In the genomic region with DNA sequence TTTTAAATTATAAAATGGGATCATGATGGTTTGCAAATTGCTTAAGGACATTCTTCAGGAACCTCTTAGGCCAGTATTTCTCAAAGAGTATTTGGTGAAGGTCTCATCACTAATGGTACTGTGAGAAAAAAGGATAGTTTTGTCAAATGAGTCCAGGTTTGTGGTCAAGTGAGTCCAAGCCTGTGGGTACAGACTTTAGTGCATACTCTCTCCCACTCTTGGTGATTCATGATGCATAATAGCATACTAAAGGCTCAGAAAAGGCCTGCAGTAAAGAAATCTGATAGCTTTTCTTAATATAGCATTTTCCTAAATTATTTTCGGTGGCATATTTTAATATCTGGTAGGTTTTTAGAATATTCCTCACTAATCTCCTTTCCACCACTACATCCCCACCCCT, we compare ENCODE assay signal across 12 cellular contexts. TPM values are rescaled to one million over a fixed set of nuclear protein-coding genes. Genes with fewer than 3 reads are reported as not detected.
A peak's percentile ranks its signal among the peaks of the same experiment; 100 is the strongest.
DNase-seq lines count a peak whose midpoint lies in the region; ATAC-seq and TF ChIP-seq lines count a peak whose summit lies in the region.
"Had no signal": no experiment of that assay in that cellular context is flagged by ENCODE, and none has a peak within 500 bp of the region (broad histone marks: within the 10 kb centered on the region; RNA-seq: fewer than 3 reads in every experiment).

No MANE protein-coding gene starts in this region.

- no peak overlapping the region for H3K4me3 Mint-ChIP-seq in T-helper 2 cell treated with Interferon-gamma antibody and Interleukin-4, amounts not matched to agents 5 μg/mL and 100 μg/mL, for 36 hours

- H3K4me1 Mint-ChIP-seq in T-helper 2 cell treated with Interferon-gamma antibody and Interleukin-4, amounts not matched to agents 5 μg/mL and 100 μg/mL, for 36 hours (ENCODE audit: low read depth): no peaks in the 10 kb centered on the region

- no peak overlapping the region for H3K27ac Mint-ChIP-seq in T-helper 2 cell treated with Interferon-gamma antibody and Interleukin-4, amounts not matched to agents 5 μg/mL and 100 μg/mL, for 36 hours

- no peaks in the 10 kb centered on the region for H4K20me1 ChIP-seq in GM23248 (ENCODE audit: insufficient read depth)

- H3K27ac ChIP-seq in GM23248: peak overlapping the region; percentile 99

- peaks cover 46% of the 10 kb centered on the region for H3K79me2 ChIP-seq in GM23248 (ENCODE audit: insufficient read depth)

- peak overlapping the region; percentile 76 for H3K4me2 ChIP-seq in GM23248 (ENCODE audit: unreplicated experiment)
- peak overlapping the region; percentile 55 for H3K4me2 ChIP-seq in skeletal muscle satellite cell (ENCODE audit: low read length)

- H3K4me3 ChIP-seq in GM23248: peak overlapping the region; percentile 33; the same call in 1 of the 2 replicates
- H3K4me3 ChIP-seq in fibroblast of the aortic adventitia (ENCODE audit: low read depth, low read length): no peak overlapping the region
- H3K4me3 ChIP-seq in skeletal muscle satellite cell (ENCODE audit: low read length): no peak overlapping the region
- H3K4me3 ChIP-seq: GM12878 had no signal

- peak overlapping the region; percentile 77 for H3K9ac ChIP-seq in GM23248
- peak overlapping the region; percentile 40 for H3K9ac ChIP-seq in skeletal muscle satellite cell (ENCODE audit: low read depth, low read length)

- in situ Hi-C loops in GM23248 (cut with MboI): no loop called here

- H3F3A ChIP-seq in GM23248 (ENCODE audit: insufficient read depth): peaks cover 32% of the 10 kb centered on the region

- peaks cover 39% of the 10 kb centered on the region for H3K4me1 ChIP-seq in GM23248 (ENCODE audit: insufficient read depth)
- peaks cover 32% of the 10 kb centered on the region for H3K4me1 ChIP-seq in skeletal muscle satellite cell (ENCODE audit: control insufficient read depth, insufficient read depth, low read length)

- H3K36me3 ChIP-seq in GM23248 (ENCODE audit: low read depth) (no peaks in the 10 kb centered on the region), skeletal muscle satellite cell (ENCODE audit: insufficient read depth, low read length) (no peaks in the 10 kb centered on the region)

- no peaks in the 10 kb centered on the region for H3K9me3 Mint-ChIP-seq in T-helper 2 cell treated with Interferon-gamma antibody and Interleukin-4, amounts not matched to agents 5 μg/mL and 100 μg/mL, for 36 hours

- H2AFZ ChIP-seq in GM23248: no peak overlapping the region

- 5% methylated on average over 1 of the region's 1 CpG for WGBS in GM23248 (ENCODE audit: low coverage in 1 of 2, low lambda C conversion rate in 2 of 2, missing lambda C conversion rate in 2 of 2), 2 experiments

- H3K36me3 Mint-ChIP-seq in T-helper 2 cell treated with Interferon-gamma antibody and Interleukin-4, amounts not matched to agents 5 μg/mL and 100 μg/mL, for 36 hours (ENCODE audit: low read depth): no peaks in the 10 kb centered on the region

- H3K9me3 ChIP-seq in GM23248 (ENCODE audit: low read depth): no peaks in the 10 kb centered on the region
- no peaks in the 10 kb centered on the region for H3K9me3 ChIP-seq in skeletal muscle satellite cell (replicated peaks; ENCODE audit: low read length)

- no peak for TF ChIP-seq CTCF in fibroblast of the aortic adventitia (IDR thresholded peaks at IDR 0.05; ENCODE audit: insufficient read depth, low read length)

- no peaks in the 10 kb centered on the region for H3K27me3 Mint-ChIP-seq in T-helper 2 cell treated with Interferon-gamma antibody and Interleukin-4, amounts not matched to agents 5 μg/mL and 100 μg/mL, for 36 hours (ENCODE audit: low read depth)

- ATAC-seq in SK-N-SH treated with all-trans-retinoic acid at 6 μM for 48 hours (peak; percentile 23), HG02884 (IDR thresholded peaks at IDR 0.05; ENCODE audit: unreplicated experiment) (no peak)
- ATAC-seq: GM12878 had no signal

- H3K9me2 ChIP-seq in GM23248 (ENCODE audit: insufficient read depth): no peaks in the 10 kb centered on the region

- H3K27me3 ChIP-seq in GM23248 (replicated peaks; ENCODE audit: insufficient read depth) (no peaks in the 10 kb centered on the region), skeletal muscle satellite cell (ENCODE audit: control insufficient read depth, insufficient read depth, low read length) (no peaks in the 10 kb centered on the region)

- DNase-seq in GM23248: peak; percentile 94
- DNase-seq in fibroblast of the aortic adventitia (ENCODE audit: low read depth): peak; percentile 43
- DNase-seq in D341Med (ENCODE audit: low spot score): no peak
- DNase-seq in T-helper 2 cell treated with Interferon-gamma antibody and Interleukin-4, amounts not matched to agents 5 μg/mL and 100 μg/mL, for 36 hours (ENCODE audit: low spot score): no peak
- DNase-seq in NCI-H187 (lab: John Stamatoyannopoulos, UW): no peak
- DNase-seq: activated CD8-positive, alpha-beta memory T cell treated with anti-CD3 and anti-CD28 coated beads, Interleukin-2, amount 50 U/mL, for 4 hours; Karpas-422; stimulated activated CD4-positive, alpha-beta T cell treated with anti-CD3 and anti-CD28 coated beads, Interleukin-15, amount 100 ng/mL, for 24 hours had no signal

TF ChIP-seq in SK-N-SH treated with all-trans-retinoic acid at 6 μM for 48 hours, 23 proteins besides CTCF, POLR2A, EP300 and RAD21:
- TF ChIP-seq BACH2 (CRISPR knock-in tag; IDR thresholded peaks at IDR 0.05; ENCODE audit: borderline replicate concordance) (no peak), ZC3H10 (CRISPR knock-in tag; IDR thresholded peaks at IDR 0.05) (no peak), CSDC2 (CRISPR knock-in tag; IDR thresholded peaks at IDR 0.05) (no peak), TOX (CRISPR knock-in tag; IDR thresholded peaks at IDR 0.05; ENCODE audit: borderline replicate concordance) (no peak), TSHZ2 (CRISPR knock-in tag; IDR thresholded peaks at IDR 0.05) (no peak), ZNF8 (CRISPR knock-in tag; IDR thresholded peaks at IDR 0.05) (no peak), TCF4 (CRISPR knock-in tag; IDR thresholded peaks at IDR 0.05; ENCODE audit: borderline replicate concordance) (no peak), ZNF565 (CRISPR knock-in tag; conservative IDR thresholded peaks at IDR 0.05; ENCODE audit: low read depth) (no peak)
- TF ChIP-seq, protein P1, sequence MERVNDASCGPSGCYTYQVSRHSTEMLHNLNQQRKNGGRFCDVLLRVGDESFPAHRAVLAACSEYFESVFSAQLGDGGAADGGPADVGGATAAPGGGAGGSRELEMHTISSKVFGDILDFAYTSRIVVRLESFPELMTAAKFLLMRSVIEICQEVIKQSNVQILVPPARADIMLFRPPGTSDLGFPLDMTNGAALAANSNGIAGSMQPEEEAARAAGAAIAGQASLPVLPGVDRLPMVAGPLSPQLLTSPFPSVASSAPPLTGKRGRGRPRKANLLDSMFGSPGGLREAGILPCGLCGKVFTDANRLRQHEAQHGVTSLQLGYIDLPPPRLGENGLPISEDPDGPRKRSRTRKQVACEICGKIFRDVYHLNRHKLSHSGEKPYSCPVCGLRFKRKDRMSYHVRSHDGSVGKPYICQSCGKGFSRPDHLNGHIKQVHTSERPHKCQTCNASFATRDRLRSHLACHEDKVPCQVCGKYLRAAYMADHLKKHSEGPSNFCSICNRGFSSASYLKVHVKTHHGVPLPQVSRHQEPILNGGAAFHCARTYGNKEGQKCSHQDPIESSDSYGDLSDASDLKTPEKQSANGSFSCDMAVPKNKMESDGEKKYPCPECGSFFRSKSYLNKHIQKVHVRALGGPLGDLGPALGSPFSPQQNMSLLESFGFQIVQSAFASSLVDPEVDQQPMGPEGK (CRISPR knock-in tag; IDR thresholded peaks at IDR 0.05; ENCODE audit: borderline replicate concordance): no peak
- TF ChIP-seq, protein P2, sequence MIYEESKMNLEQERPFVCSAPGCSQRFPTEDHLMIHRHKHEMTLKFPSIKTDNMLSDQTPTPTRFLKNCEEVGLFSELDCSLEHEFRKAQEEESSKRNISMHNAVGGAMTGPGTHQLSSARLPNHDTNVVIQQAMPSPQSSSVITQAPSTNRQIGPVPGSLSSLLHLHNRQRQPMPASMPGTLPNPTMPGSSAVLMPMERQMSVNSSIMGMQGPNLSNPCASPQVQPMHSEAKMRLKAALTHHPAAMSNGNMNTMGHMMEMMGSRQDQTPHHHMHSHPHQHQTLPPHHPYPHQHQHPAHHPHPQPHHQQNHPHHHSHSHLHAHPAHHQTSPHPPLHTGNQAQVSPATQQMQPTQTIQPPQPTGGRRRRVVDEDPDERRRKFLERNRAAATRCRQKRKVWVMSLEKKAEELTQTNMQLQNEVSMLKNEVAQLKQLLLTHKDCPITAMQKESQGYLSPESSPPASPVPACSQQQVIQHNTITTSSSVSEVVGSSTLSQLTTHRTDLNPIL (CRISPR knock-in tag; IDR thresholded peaks at IDR 0.05; ENCODE audit: low read depth): no peak

RNA-seq across cellular contexts. Expression of gene BOC, which starts 20.0 kb away (rescaled TPM):
- total RNA-seq in GM23248 (2014; rRNA removed; shearing (Covaris generic)): 16.8 and 18.4 TPM in 2 replicates
- polyA plus RNA-seq in GM23248 (2016; fragmentation: Nextera tagmentation; extraction: Ambion mirVana): 20.8 and 21.6 TPM in 2 replicates
- total RNA-seq in fibroblast of the aortic adventitia (ENCODE audit: low replicate concordance): 16.9 and 25.9 TPM in 2 replicates
- 0.76 and 3.7 TPM in 2 replicates for total RNA-seq in skeletal muscle satellite cell (2012; rRNA removed)
- total RNA-seq: GM12878 had no signal

Comparison
In these comparisons a context has a peak if more than half of its experiments do, and no peak if none do; other contexts are left out.
1. DNase-seq: peak in GM23248 (single experiment) and fibroblast of the aortic adventitia (single experiment); none in D341Med (single experiment), T-helper 2 cell treated with Interferon-gamma antibody and Interleukin-4, amounts not matched to agents 5 μg/mL and 100 μg/mL, for 36 hours (single experiment) and NCI-H187 (0 of 2).